ENCODE assay signal across 9 cellular contexts in the genomic region with DNA sequence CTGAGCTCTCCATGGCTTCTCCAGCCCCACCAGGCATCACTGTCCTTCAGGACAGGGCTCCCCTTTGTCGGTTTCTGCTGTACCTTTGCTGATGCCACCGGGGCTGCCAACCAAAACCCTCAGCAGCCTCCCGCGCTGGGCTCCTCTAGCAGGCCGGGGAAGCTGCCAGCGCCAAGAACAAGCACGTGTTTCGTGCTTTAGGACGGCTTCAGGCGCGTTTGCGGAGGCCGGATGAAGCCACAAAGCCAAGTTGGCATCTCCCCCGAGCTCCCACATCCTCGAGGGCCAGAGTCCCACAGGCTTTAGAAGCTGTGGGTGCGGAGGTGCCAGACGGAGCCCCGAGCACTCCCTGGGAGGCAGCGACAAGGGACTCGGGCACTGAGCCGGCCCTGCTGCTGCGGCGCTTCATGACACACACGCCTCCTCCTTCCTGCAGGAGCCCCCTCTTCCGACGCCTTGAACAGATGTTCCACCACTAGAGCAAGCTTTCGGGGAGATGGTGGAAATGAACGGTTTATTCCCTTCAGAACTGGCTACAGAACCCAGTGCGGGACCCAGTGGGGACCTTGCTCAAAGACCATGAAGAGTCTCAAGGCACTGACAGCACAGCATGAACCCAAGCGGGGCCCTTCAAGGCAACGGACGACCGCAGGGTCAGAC.
DNase-seq lines count a peak whose midpoint lies in the region; ATAC-seq, FAIRE-seq and TF ChIP-seq lines count a peak whose summit lies in the region.
"Had no signal": no experiment of that assay in that cellular context is flagged by ENCODE, and none has a peak within 500 bp of the region (broad histone marks: within the 10 kb centered on the region; RNA-seq: fewer than 3 reads in every experiment).

No MANE protein-coding gene starts in this region.

- H3K4me1 Mint-ChIP-seq in effector memory CD8-positive, alpha-beta T cell (ENCODE audit: low read depth in 2 of 2): peaks cover 10 to 26% of the 10 kb centered on the region in 2 donors

- peak; percentile 83 for ATAC-seq in effector memory CD8-positive, alpha-beta T cell (replicated peaks)
- no peak for ATAC-seq in GM18519 (IDR thresholded peaks at IDR 0.05; ENCODE audit: low FRiP score, unreplicated experiment)

- H3K27ac Mint-ChIP-seq in effector memory CD8-positive, alpha-beta T cell: peak overlapping the region; percentile 87 to 91

- H3K4me3 Mint-ChIP-seq in effector memory CD8-positive, alpha-beta T cell: peak overlapping the region; percentile 74 to 78

- DNase-seq in Kasumi-1 (lab: John Stamatoyannopoulos, UW) (peak; percentile 8 to 25), kidney tubule cell (ENCODE audit: low spot score) (no peak), SIG-M5 (lab: John Stamatoyannopoulos, UW) (no peak), H54 (ENCODE audit: insufficient read length, low spot score) (no peak)
- peak; percentile 89 for DNase-seq in activated CD8-positive, alpha-beta memory T cell treated with anti-CD3 and anti-CD28 coated beads for 24 hours
- DNase-seq in effector memory CD8-positive, alpha-beta T cell: peak; percentile 35 to 57 (median 50)
- DNase-seq in stimulated activated CD4-positive, alpha-beta T cell treated with anti-CD3 and anti-CD28 coated beads, Interleukin-1b, Interleukin-23, amount 100 ng/mL, for 4 hours (ENCODE audit: low read depth in 2 of 2): peak; percentile 43 to 47
- DNase-seq: HCEC 1CT had no signal

- no peak for TF ChIP-seq POLR2A in H54 (IDR thresholded peaks at IDR 0.05; ENCODE audit: low read depth, low read length)

- FAIRE-seq in H54 (lab: Jason Lieb, UNC): no peak

- no peaks in the 10 kb centered on the region for H3K9me3 Mint-ChIP-seq in effector memory CD8-positive, alpha-beta T cell

- H3K36me3 Mint-ChIP-seq in effector memory CD8-positive, alpha-beta T cell (ENCODE audit: insufficient read depth): peaks cover 7% of the 10 kb centered on the region

- H3K27me3 Mint-ChIP-seq in effector memory CD8-positive, alpha-beta T cell: peaks cover 3 to 26% of the 10 kb centered on the region in 2 donors

Comparison
In these comparisons a context has a peak if more than half of its experiments do, and no peak if none do; other contexts are left out.
1. DNase-seq: peak in Kasumi-1 (2 of 2), activated CD8-positive, alpha-beta memory T cell treated with anti-CD3 and anti-CD28 coated beads for 24 hours (single experiment), effector memory CD8-positive, alpha-beta T cell (3 of 3) and stimulated activated CD4-positive, alpha-beta T cell treated with anti-CD3 and anti-CD28 coated beads, Interleukin-1b, Interleukin-23, amount 100 ng/mL, for 4 hours (2 of 2); none in kidney tubule cell (single experiment), SIG-M5 (single experiment) and H54 (single experiment).